Comparison of ENCODE assay signal across 12 cellular contexts in genomic region chr22:39041908-39042307, GRCh38. TPM values are rescaled to one million over a fixed set of nuclear protein-coding genes. Genes with fewer than 3 reads are reported as not detected.
DNase-seq lines count a peak whose midpoint lies in the region; ATAC-seq and TF ChIP-seq lines count a peak whose summit lies in the region.
"Had no signal": no experiment of that assay in that cellular context is flagged by ENCODE, and none has a peak within 500 bp of the region (broad histone marks: within the 10 kb centered on the region; RNA-seq: fewer than 3 reads in every experiment).

No MANE protein-coding gene starts in this region.

- peak overlapping the region; percentile 59 for H3K4me3 Mint-ChIP-seq in CD8-positive, alpha-beta T cell
- peak overlapping the region; percentile 97 for H3K4me3 Mint-ChIP-seq in activated naive CD8-positive, alpha-beta T cell treated with anti-CD3 and anti-CD28 coated beads, Interleukin-2, amount 10 ng/mL, durations not matched to agents 7 days and 5 days
- peak overlapping the region; percentile 51 for H3K4me3 Mint-ChIP-seq in neural crest cell
- no peak overlapping the region for H3K4me3 Mint-ChIP-seq in glutamatergic neuron (ENCODE audit: unreplicated experiment)

- BruUV-seq in HCT116 (replicated peaks; lab: Mats Ljungman, UMichigan), result TSS peak; percentile 68

- POLR2A ChIA-PET in CD8-positive, alpha-beta T cell (lab: Charles Lee), result no interaction called here
- POLR2A ChIA-PET in HCT116 (lab: Charles Lee), result no interaction called here
- POLR2A ChIA-PET in activated naive CD8-positive, alpha-beta T cell treated with anti-CD3 and anti-CD28 coated beads, Interleukin-2, amount 10 ng/mL, durations not matched to agents 7 days and 5 days (lab: Charles Lee), result interaction anchor here (0.7 to 0.9 kb wide), 2 partner anchors 35 to 59 kb away, joined by 3 read pairs; partner anchors contain the start of gene APOBEC3G

- DNase-seq in CD8-positive, alpha-beta T cell, result no peak
- DNase-seq in HCT116 (ENCODE audit: low read depth, low spot score) (no peak), neural crest cell (ENCODE audit: low read depth, low spot score) (no peak), glutamatergic neuron (no peak), DMS153 (lab: John Stamatoyannopoulos, UW) (no peak), NCI-H446 treated with DMSO at 0.1 percent for 48 hours (lab: John Stamatoyannopoulos, UW) (no peak)
- DNase-seq in activated naive CD8-positive, alpha-beta T cell treated with anti-CD3 and anti-CD28 coated beads, Interleukin-2, amount 10 ng/mL, durations not matched to agents 7 days and 5 days, result no peak
- DNase-seq: dermis blood vessel endothelial cell, NCI-H1694 treated with DMSO at 0.1 percent for 48 hours had no signal

- peak overlapping the region; percentile 93 for H3K27ac Mint-ChIP-seq in CD8-positive, alpha-beta T cell
- peak overlapping the region; percentile 57 for H3K27ac Mint-ChIP-seq in activated naive CD8-positive, alpha-beta T cell treated with anti-CD3 and anti-CD28 coated beads, Interleukin-2, amount 10 ng/mL, durations not matched to agents 7 days and 5 days
- H3K27ac Mint-ChIP-seq in neural crest cell (ENCODE audit: unreplicated experiment), result peak overlapping the region; percentile 43
- H3K27ac Mint-ChIP-seq in glutamatergic neuron (ENCODE audit: unreplicated experiment), result no peak overlapping the region

- TF ChIP-seq RAD21 in HCT116 (IDR thresholded peaks at IDR 0.05; ENCODE audit: low read depth), result no peak

- H3K9me2 ChIP-seq in HCT116 (ENCODE audit: insufficient read depth), result no peaks in the 10 kb centered on the region

- H3K36me3 ChIP-seq in CD8-positive, alpha-beta T cell (ENCODE audit: insufficient read depth, low read length), result peaks cover 4% of the 10 kb centered on the region
- no peaks in the 10 kb centered on the region for H3K36me3 ChIP-seq in HCT116 (ENCODE audit: control insufficient read depth in 1 of 2, insufficient read depth in 2 of 2, low read length in 2 of 2)

- TF ChIP-seq POLR2A in HCT116 (IDR thresholded peaks at IDR 0.05; ENCODE audit: borderline replicate concordance, extremely low read depth, insufficient read depth, insufficient read length), result no peak

- H3K27ac ChIP-seq in CD8-positive, alpha-beta T cell (ENCODE audit: low read depth, low read length), result no peak overlapping the region
- peak overlapping the region; percentile 87 for H3K27ac ChIP-seq in HCT116 (ENCODE audit: low read depth, low read length)

- CTCF ChIA-PET in CD8-positive, alpha-beta T cell (lab: Charles Lee), result interaction anchor here (1.0 kb wide), 1 partner anchor 82 kb away, joined by 4 read pairs; no protein-coding TSS in a partner anchor
- CTCF ChIA-PET in HCT116 (lab: Charles Lee), result no interaction called here

- no peaks in the 10 kb centered on the region for H3K27me3 ChIP-seq in CD8-positive, alpha-beta T cell (ENCODE audit: insufficient read depth, low read length)
- no peaks in the 10 kb centered on the region for H3K27me3 ChIP-seq in HCT116 (ENCODE audit: insufficient read depth, low read length)
- H3K27me3 ChIP-seq: upper lobe of left lung had no signal

- peak overlapping the region; percentile 94 for H3K4me2 ChIP-seq in HCT116 (ENCODE audit: low read length)

- 0 out of 2 replicates have a peak overlapping the region, but pooled peaks have one; percentile 65 for H3K9ac ChIP-seq in HCT116 (ENCODE audit: low read length)

- peaks cover 16% of the 10 kb centered on the region for H3K4me1 ChIP-seq in CD8-positive, alpha-beta T cell (ENCODE audit: insufficient read depth, low read length)
- peaks cover 16 to 19% of the 10 kb centered on the region in 2 experiments; a peak in 3 of 4 replicates for H3K4me1 ChIP-seq in HCT116 (ENCODE audit: control insufficient read depth in 1 of 2, insufficient read depth in 2 of 2, low read length in 2 of 2)

- H3K36me3 Mint-ChIP-seq in CD8-positive, alpha-beta T cell, result peaks cover 31% of the 10 kb centered on the region
- H3K36me3 Mint-ChIP-seq in activated naive CD8-positive, alpha-beta T cell treated with anti-CD3 and anti-CD28 coated beads, Interleukin-2, amount 10 ng/mL, durations not matched to agents 7 days and 5 days, result peaks cover 16% of the 10 kb centered on the region
- H3K36me3 Mint-ChIP-seq in neural crest cell (ENCODE audit: low read depth) (no peaks in the 10 kb centered on the region), glutamatergic neuron (ENCODE audit: unreplicated experiment) (no peaks in the 10 kb centered on the region)

- H3K27me3 Mint-ChIP-seq in CD8-positive, alpha-beta T cell (ENCODE audit: low read depth), result no peaks in the 10 kb centered on the region
- H3K27me3 Mint-ChIP-seq in activated naive CD8-positive, alpha-beta T cell treated with anti-CD3 and anti-CD28 coated beads, Interleukin-2, amount 10 ng/mL, durations not matched to agents 7 days and 5 days, result no peaks in the 10 kb centered on the region
- H3K27me3 Mint-ChIP-seq in neural crest cell (ENCODE audit: low read depth) (no peaks in the 10 kb centered on the region), glutamatergic neuron (ENCODE audit: unreplicated experiment) (peaks cover 2% of the 10 kb centered on the region)

- no peaks in the 10 kb centered on the region for H3K9me3 ChIP-seq in CD8-positive, alpha-beta T cell (ENCODE audit: low read length)
- H3K9me3 ChIP-seq in HCT116 (ENCODE audit: control insufficient read depth in 1 of 2, insufficient read depth in 1 of 2, low read depth in 1 of 2, low read length in 2 of 2), result no peaks in the 10 kb centered on the region
- H3K9me3 ChIP-seq: upper lobe of left lung had no signal

- H4K20me1 ChIP-seq in HCT116 (ENCODE audit: insufficient read depth), result no peaks in the 10 kb centered on the region

- ATAC-seq in CD8-positive, alpha-beta T cell, result no peak
- ATAC-seq in HCT116 (no peak), GM18858 (IDR thresholded peaks at IDR 0.05; ENCODE audit: unreplicated experiment) (no peak)
- no peak for ATAC-seq in activated naive CD8-positive, alpha-beta T cell treated with anti-CD3 and anti-CD28 coated beads, Interleukin-2, amount 10 ng/mL, durations not matched to agents 7 days and 5 days (ENCODE audit: low read depth)

- intact Hi-C loops in CD8-positive, alpha-beta T cell (cut with DNase I, micrococcal nuclease), result loop anchor here in 1 of 2 experiments (5.0 kb wide), 2 partner anchors 35 to 45 kb away; no protein-coding TSS in a partner anchor
- intact Hi-C loops in HCT116 (cut with micrococcal nuclease), result no loop called here

- H3K79me2 ChIP-seq in HCT116 (ENCODE audit: insufficient read depth, low read length), result 0 out of 2 replicates have a peak, but pooled peaks cover 4% of the 10 kb centered on the region

- RAD21 ChIA-PET in HCT116 (lab: Charles Lee; ENCODE audit: low non-redundant PET in 1 of 2, low total read pairs in 2 of 2, uncharacterized antibody in 2 of 2, unreplicated experiment in 2 of 2), result no interaction called here

- no peaks in the 10 kb centered on the region for H3K9me3 Mint-ChIP-seq in CD8-positive, alpha-beta T cell
- H3K9me3 Mint-ChIP-seq in activated naive CD8-positive, alpha-beta T cell treated with anti-CD3 and anti-CD28 coated beads, Interleukin-2, amount 10 ng/mL, durations not matched to agents 7 days and 5 days, result no peaks in the 10 kb centered on the region
- no peaks in the 10 kb centered on the region for H3K9me3 Mint-ChIP-seq in neural crest cell
- H3K9me3 Mint-ChIP-seq in glutamatergic neuron (ENCODE audit: unreplicated experiment), result peaks cover 9% of the 10 kb centered on the region

- no peak overlapping the region for H2AFZ ChIP-seq in HCT116 (ENCODE audit: low read depth, low read length, poor library complexity, severe bottlenecking)

- H3K4me1 Mint-ChIP-seq in CD8-positive, alpha-beta T cell (ENCODE audit: low read depth), result peaks cover 48% of the 10 kb centered on the region
- H3K4me1 Mint-ChIP-seq in activated naive CD8-positive, alpha-beta T cell treated with anti-CD3 and anti-CD28 coated beads, Interleukin-2, amount 10 ng/mL, durations not matched to agents 7 days and 5 days, result peaks cover 42% of the 10 kb centered on the region
- H3K4me1 Mint-ChIP-seq in neural crest cell (peaks cover 53% of the 10 kb centered on the region), glutamatergic neuron (ENCODE audit: low read depth, unreplicated experiment) (peaks cover 6% of the 10 kb centered on the region)

- no peak overlapping the region for H3K4me3 ChIP-seq in CD8-positive, alpha-beta T cell (ENCODE audit: low read depth, low read length)
- H3K4me3 ChIP-seq in HCT116 (replicated peaks in 1 of 2; ENCODE audit: low read depth in 1 of 2, low read length in 2 of 2), result peak overlapping the region in 1 of 2 experiments; percentile 75; a peak in 2 of 4 replicates

- no peak for TF ChIP-seq CTCF in CD8-positive, alpha-beta T cell (IDR thresholded peaks at IDR 0.05)
- TF ChIP-seq CTCF in HCT116 (IDR thresholded peaks at IDR 0.05 in 2 of 3, conservative IDR thresholded peaks at IDR 0.05 in 1 of 3; ENCODE audit: borderline replicate concordance in 1 of 3, insufficient read depth in 1 of 3, low read depth in 2 of 3, low read length in 2 of 3), result no peak
- no peak for TF ChIP-seq CTCF in neural crest cell (conservative IDR thresholded peaks at IDR 0.05)
- no peak for TF ChIP-seq CTCF in glutamatergic neuron (IDR thresholded peaks at IDR 0.05; ENCODE audit: partially characterized antibody, unreplicated experiment)

RNA-seq across cellular contexts. Expression of gene APOBEC3F, which starts 1.2 kb away (rescaled TPM):
- 1 to 10 TPM; 6.7 to 8.3 TPM for total RNA-seq in CD8-positive, alpha-beta T cell
- total RNA-seq in HCT116 (2021; ENCODE audit: unreplicated experiment) (11.1 TPM), neural crest cell (5.9 and 6.7 TPM in 2 replicates), glutamatergic neuron (ENCODE audit: unreplicated experiment) (2.8 TPM)
- polyA plus RNA-seq in HCT116 (2012), result 7.9 and 9.7 TPM in 2 replicates
- 10 to 100 TPM; 41.4 to 45.1 TPM for total RNA-seq in activated naive CD8-positive, alpha-beta T cell treated with anti-CD3 and anti-CD28 coated beads, Interleukin-2, amount 10 ng/mL, durations not matched to agents 7 days and 5 days

RNA-seq across cellular contexts. Expression of gene APOBEC3D, which starts 21.0 kb away (rescaled TPM):
- 1 to 10 TPM; 6.3 to 7.1 TPM for total RNA-seq in CD8-positive, alpha-beta T cell
- total RNA-seq in HCT116 (2021; ENCODE audit: unreplicated experiment) (3.3 TPM), neural crest cell (1.1 and 1.4 TPM in 2 replicates), glutamatergic neuron (ENCODE audit: unreplicated experiment) (0.64 TPM)
- 1.1 and 1.8 TPM in 2 replicates for polyA plus RNA-seq in HCT116 (2012)
- total RNA-seq in activated naive CD8-positive, alpha-beta T cell treated with anti-CD3 and anti-CD28 coated beads, Interleukin-2, amount 10 ng/mL, durations not matched to agents 7 days and 5 days, result 10 to 100 TPM; 46.8 to 47.4 TPM

RNA-seq across cellular contexts. Expression of gene APOBEC3C, which starts 27.9 kb away (rescaled TPM):
- 10 to 100 TPM; 14.1 to 15.8 TPM for total RNA-seq in CD8-positive, alpha-beta T cell
- total RNA-seq in HCT116 (2021; ENCODE audit: unreplicated experiment) (40.2 TPM), neural crest cell (8.1 and 9.5 TPM in 2 replicates), glutamatergic neuron (ENCODE audit: unreplicated experiment) (0.71 TPM)
- polyA plus RNA-seq in HCT116 (2012), result 34.2 and 37.9 TPM in 2 replicates
- total RNA-seq in activated naive CD8-positive, alpha-beta T cell treated with anti-CD3 and anti-CD28 coated beads, Interleukin-2, amount 10 ng/mL, durations not matched to agents 7 days and 5 days, result 100 to 1,000 TPM; 120 to 124 TPM

RNA-seq across cellular contexts. Expression of gene APOBEC3G, which starts 35.2 kb away (rescaled TPM):
- total RNA-seq in CD8-positive, alpha-beta T cell, result 10 to 100 TPM; 44.9 to 45.9 TPM
- total RNA-seq in HCT116 (2021; ENCODE audit: unreplicated experiment), result 0.71 TPM
- polyA plus RNA-seq in HCT116 (2012), result 1.1 and 1.4 TPM in 2 replicates
- 100 to 1,000 TPM; 116 to 118 TPM for total RNA-seq in activated naive CD8-positive, alpha-beta T cell treated with anti-CD3 and anti-CD28 coated beads, Interleukin-2, amount 10 ng/mL, durations not matched to agents 7 days and 5 days
- 1.3 and 2.1 TPM in 2 replicates for total RNA-seq in neural crest cell
- total RNA-seq in glutamatergic neuron (ENCODE audit: unreplicated experiment), result 1.0 TPM

RNA-seq across cellular contexts. Expression of gene APOBEC3H, which starts 55.1 kb away (rescaled TPM):
- total RNA-seq in CD8-positive, alpha-beta T cell, result 1 to 10 TPM; 1.6 TPM
- total RNA-seq in HCT116 (2021; ENCODE audit: unreplicated experiment), result 1.8 TPM
- polyA plus RNA-seq in HCT116 (2012), result 1.1 and 2.5 TPM in 2 replicates
- 10 to 100 TPM; 75.5 to 84.9 TPM for total RNA-seq in activated naive CD8-positive, alpha-beta T cell treated with anti-CD3 and anti-CD28 coated beads, Interleukin-2, amount 10 ng/mL, durations not matched to agents 7 days and 5 days
- not detected in 2 replicates for total RNA-seq in neural crest cell
- not detected for total RNA-seq in glutamatergic neuron (ENCODE audit: unreplicated experiment)
- total RNA-seq: dermis blood vessel endothelial cell, lower leg skin had no signal

Comparison
In these comparisons a context has a peak if more than half of its experiments do, and no peak if none do; other contexts are left out.
1. RNA of gene APOBEC3D, which starts 21.0 kb away (total RNA-seq): 46.8 to 47.4 TPM in activated naive CD8-positive, alpha-beta T cell treated with anti-CD3 and anti-CD28 coated beads, Interleukin-2, amount 10 ng/mL, durations not matched to agents 7 days and 5 days; 6.3 to 7.1 TPM in CD8-positive, alpha-beta T cell, 3.3 TPM in HCT116 (single experiment), 1.1 to 1.4 TPM in neural crest cell and 0.64 TPM in glutamatergic neuron (single experiment); every median in the first group is over 4 times any median in the second.